7 cellular contexts compared by ENCODE assay signal in genomic region chrX:104112326-104112951, GRCh38. TPM values are rescaled to one million over a fixed set of nuclear protein-coding genes. Genes with fewer than 3 reads are reported as not detected.
DNase-seq lines count a peak whose midpoint lies in the region; ATAC-seq and TF ChIP-seq lines count a peak whose summit lies in the region.

Gene ZCCHC18, plus strand, starts transcription at chrX:104112523. Its CDS starts 1,589 bp downstream, at chrX:104114112.

- DNase-seq in HCEC 1CT = peak; percentile 11
- peak; percentile 61 for DNase-seq in M059J (ENCODE audit: low read depth)
- DNase-seq in T-helper 17 cell = peak; percentile 10 to 21 (median 19)
- DNase-seq in breast epithelium (ENCODE audit: low spot score in 2 of 2) = peak in 1 of 2 donors; percentile 18
- DNase-seq in skeletal muscle cell (ENCODE audit: low read depth) = peak; percentile 14

- H3K4me1 ChIP-seq in breast epithelium (no peaks in the 10 kb centered on the region), iPS-15b (ENCODE audit: control insufficient read depth, insufficient read depth, low read length) (peaks cover 5% of the 10 kb centered on the region)

- H3K36me3 ChIP-seq in breast epithelium = no peaks in the 10 kb centered on the region
- H3K36me3 ChIP-seq in iPS-15b (ENCODE audit: control insufficient read depth, insufficient read depth, low read length) = no peaks in the 10 kb centered on the region

- no peaks in the 10 kb centered on the region for H3K27me3 Mint-ChIP-seq in T-helper 17 cell

- H3K27me3 ChIP-seq in breast epithelium = peaks cover 0 to 71% of the 10 kb centered on the region in 2 donors
- H3K27me3 ChIP-seq in iPS-15b (ENCODE audit: control insufficient read depth, insufficient read depth, low read length) = peaks cover 30% of the 10 kb centered on the region

- TF ChIP-seq POLR2A in breast epithelium (IDR thresholded peaks at IDR 0.05) = no peak

- ATAC-seq in GM18498 (IDR thresholded peaks at IDR 0.05; ENCODE audit: unreplicated experiment) = peak; percentile 76
- ATAC-seq in T-helper 17 cell = peak; percentile 53

- H3K9me3 ChIP-seq in T-helper 17 cell (ENCODE audit: control insufficient read depth, low read length, poor library complexity, severe bottlenecking) = no peaks in the 10 kb centered on the region
- H3K9me3 ChIP-seq in breast epithelium = no peaks in the 10 kb centered on the region
- H3K9me3 ChIP-seq in iPS-15b (ENCODE audit: control insufficient read depth, insufficient read depth, low read length) = no peaks in the 10 kb centered on the region

- H3K36me3 Mint-ChIP-seq in T-helper 17 cell (ENCODE audit: low read depth) = peaks cover 2% of the 10 kb centered on the region

- H3K4me3 ChIP-seq in breast epithelium = peak within 1 kb of the TSS; percentile 49 to 64 (median 56)
- peak within 1 kb of the TSS; percentile 82 for H3K4me3 ChIP-seq in iPS-15b (ENCODE audit: low read depth, low read length)
- peak within 1 kb of the TSS; percentile 63 for H3K4me3 ChIP-seq in skeletal muscle cell (ENCODE audit: low read depth, low read length)

- H3K4me1 Mint-ChIP-seq in T-helper 17 cell = peaks cover 23% of the 10 kb centered on the region

- intact Hi-C loops in breast epithelium (cut with DNase I; ENCODE audit: low total_unique reads) = no loop called here

- peak within 1 kb of the TSS; percentile 87 for H3K27ac Mint-ChIP-seq in T-helper 17 cell

- peak within 1 kb of the TSS; percentile 65 for H3K9ac ChIP-seq in iPS-15b (ENCODE audit: low read depth, low read length)

- TF ChIP-seq CTCF in breast epithelium (IDR thresholded peaks at IDR 0.05) = no peak

- peak within 1 kb of the TSS; percentile 36 to 42 for H3K27ac ChIP-seq in breast epithelium

- H3K4me3 Mint-ChIP-seq in T-helper 17 cell = peak within 1 kb of the TSS; percentile 93

RNA-seq across cellular contexts. Expression of gene ZCCHC18, which starts in this region (rescaled TPM):
- 1.7 TPM in 1 of 2 replicates, not detected in the other for total RNA-seq in M059J (2014; rRNA removed; shearing (Covaris generic))
- total RNA-seq in T-helper 17 cell = 1 to 10 TPM; 4.0 to 4.9 TPM
- 1 to 10 TPM in 2 of 3 donors, under 1 TPM in 1; 0.59 to 5.2 (median 1.1) TPM for total RNA-seq in breast epithelium
